ENCODE assay signal across 20 cellular contexts in the genomic region with DNA sequence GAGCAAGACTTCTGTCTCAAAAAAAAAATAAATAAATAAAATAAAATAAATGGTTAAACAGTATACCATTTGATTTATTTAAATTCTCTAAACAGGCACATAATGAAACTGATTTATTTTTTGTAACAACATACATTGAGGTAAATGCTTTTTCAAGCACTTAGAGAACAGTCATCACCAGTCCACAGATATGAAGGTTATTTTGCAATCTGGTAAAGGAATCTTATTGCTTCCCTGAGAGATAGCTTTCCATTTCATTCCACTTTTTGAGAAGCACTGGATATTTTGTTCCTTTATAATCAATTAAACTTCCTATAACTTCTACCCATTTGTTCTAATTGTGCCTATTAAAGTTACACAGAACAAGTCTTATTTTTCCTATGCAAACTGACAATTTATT. TPM values are rescaled to one million over a fixed set of nuclear protein-coding genes. Genes with fewer than 3 reads are reported as not detected.
"Had no signal": no experiment of that assay in that cellular context is flagged by ENCODE, and none has a peak within 500 bp of the region (broad histone marks: within the 10 kb centered on the region; RNA-seq: fewer than 3 reads in every experiment).

No MANE protein-coding gene starts in this region.

- FAIRE-seq: bronchial epithelial cell, endometrium, kidney had no signal

- H3K27me3 ChIP-seq: left lung, upper lobe of right lung had no signal

- H3K4me3 ChIP-seq: left lung, mucosa of descending colon, thoracic aorta, upper lobe of right lung had no signal

- H3K27ac Mint-ChIP-seq: activated CD4-positive, alpha-beta memory T cell treated with anti-CD3 and anti-CD28 coated beads, Interleukin-2, amount 10 ng/mL, durations not matched to agents 7 days and 5 days; activated naive CD8-positive, alpha-beta T cell treated with anti-CD3 and anti-CD28 coated beads, Interleukin-2, amount 50 U/mL, for 24 hours had no signal

- H3K9me3 ChIP-seq: left lung, mucosa of descending colon, thoracic aorta, upper lobe of right lung had no signal

- H3K27ac ChIP-seq: left lung, thoracic aorta, upper lobe of right lung had no signal

- H3K27me3 Mint-ChIP-seq: activated CD4-positive, alpha-beta memory T cell treated with anti-CD3 and anti-CD28 coated beads, Interleukin-2, amount 10 ng/mL, durations not matched to agents 7 days and 5 days; activated naive CD8-positive, alpha-beta T cell treated with anti-CD3 and anti-CD28 coated beads, Interleukin-2, amount 50 U/mL, for 24 hours; naive thymus-derived CD4-positive, alpha-beta T cell had no signal

- ATAC-seq: activated naive CD8-positive, alpha-beta T cell treated with anti-CD3 and anti-CD28 coated beads, Interleukin-2, amount 50 U/mL, for 24 hours; left lung; mucosa of descending colon; naive thymus-derived CD4-positive, alpha-beta T cell; upper lobe of right lung had no signal

- H3K4me3 Mint-ChIP-seq: activated CD4-positive, alpha-beta memory T cell treated with anti-CD3 and anti-CD28 coated beads, Interleukin-2, amount 10 ng/mL, durations not matched to agents 7 days and 5 days; activated naive CD8-positive, alpha-beta T cell treated with anti-CD3 and anti-CD28 coated beads, Interleukin-2, amount 50 U/mL, for 24 hours; activated T-helper 1 cell treated with anti-CD3 and anti-CD28 coated beads, Interleukin-12 subunit alpha, Interleukin-12 subunit beta, Interleukin-2, Interleukin-4 antibody, amounts not matched to agents 30 ng/mL and 10 ng/mL and 1 ng/mL, durations not matched to agents 14 hours and 24 hours and 36 hours had no signal

- H3K36me3 ChIP-seq: left lung, thoracic aorta, upper lobe of right lung had no signal

- H3K9me3 Mint-ChIP-seq: activated CD4-positive, alpha-beta memory T cell treated with anti-CD3 and anti-CD28 coated beads, Interleukin-2, amount 10 ng/mL, durations not matched to agents 7 days and 5 days; activated naive CD8-positive, alpha-beta T cell treated with anti-CD3 and anti-CD28 coated beads, Interleukin-2, amount 50 U/mL, for 24 hours; activated T-helper 1 cell treated with anti-CD3 and anti-CD28 coated beads, Interleukin-12 subunit alpha, Interleukin-12 subunit beta, Interleukin-2, Interleukin-4 antibody, amounts not matched to agents 30 ng/mL and 10 ng/mL and 1 ng/mL, durations not matched to agents 14 hours and 24 hours and 36 hours had no signal

- DNase-seq: activated CD4-positive, alpha-beta memory T cell treated with anti-CD3 and anti-CD28 coated beads, Interleukin-2, amount 10 ng/mL, durations not matched to agents 7 days and 5 days; activated CD4-positive, CD25-positive, alpha-beta regulatory T cell treated with anti-CD3 and anti-CD28 coated beads, Interleukin-2, amount 50 U/mL, for 72 hours; activated CD8-positive, alpha-beta memory T cell treated with anti-CD3 and anti-CD28 coated beads, Interleukin-2, amount 50 U/mL, for 4 hours; activated naive CD4-positive, alpha-beta T cell; activated naive CD8-positive, alpha-beta T cell treated with anti-CD3 and anti-CD28 coated beads, Interleukin-2, amount 50 U/mL, for 24 hours; foreskin fibroblast; glutamatergic neuron; hypothalamus; kidney; left lung; mammary epithelial cell; mucosa of descending colon; naive thymus-derived CD4-positive, alpha-beta T cell; stimulated activated CD4-positive, alpha-beta T cell treated with anti-CD3 and anti-CD28 coated beads, Interleukin-2, amount 100 ng/mL, for 24 hours; T1000; upper lobe of right lung had no signal

RNA-seq across cellular contexts. Expression of gene CEP55, which starts 5.2 kb away (rescaled TPM):
- polyA plus RNA-seq: naive thymus-derived CD4-positive, alpha-beta T cell had no signal

RNA-seq across cellular contexts. Expression of gene MYOF, which starts 19.5 kb away (rescaled TPM):
- polyA plus RNA-seq: naive thymus-derived CD4-positive, alpha-beta T cell had no signal
